Comparison of ENCODE assay signal across 8 cellular contexts in genomic region chr19:6279620-6279930, GRCh38.
DNase-seq lines count a peak whose midpoint lies in the region; ATAC-seq and TF ChIP-seq lines count a peak whose summit lies in the region.

No MANE protein-coding gene starts in this region.

- H3K36me3 Mint-ChIP-seq in T-helper 2 cell treated with Interferon-gamma antibody and Interleukin-4, amounts not matched to agents 5 μg/mL and 100 μg/mL, for 36 hours (ENCODE audit: low read depth): peaks cover 5% of the 10 kb centered on the region

- H3K9me3 ChIP-seq in mucosa of rectum (ENCODE audit: control insufficient read depth in 2 of 2, low read length in 2 of 2): no peaks in the 10 kb centered on the region

- peak overlapping the region in 1 of 2 donors; percentile 70 for H3K9ac ChIP-seq in mucosa of rectum (ENCODE audit: low read depth in 1 of 2, low read length in 2 of 2)

- no peaks in the 10 kb centered on the region for H3K9me3 Mint-ChIP-seq in T-helper 2 cell treated with Interferon-gamma antibody and Interleukin-4, amounts not matched to agents 5 μg/mL and 100 μg/mL, for 36 hours

- H3K4me3 Mint-ChIP-seq in T-helper 2 cell treated with Interferon-gamma antibody and Interleukin-4, amounts not matched to agents 5 μg/mL and 100 μg/mL, for 36 hours: no peak overlapping the region

- peaks cover 17% of the 10 kb centered on the region in 2 donors for H3K4me1 ChIP-seq in mucosa of rectum (ENCODE audit: control insufficient read depth in 2 of 2, insufficient read depth in 2 of 2, low read length in 2 of 2)

- peaks cover 3% of the 10 kb centered on the region for H3K27me3 Mint-ChIP-seq in T-helper 2 cell treated with Interferon-gamma antibody and Interleukin-4, amounts not matched to agents 5 μg/mL and 100 μg/mL, for 36 hours (ENCODE audit: low read depth)

- no peak for TF ChIP-seq CTCF in astrocyte of the cerebellum (IDR thresholded peaks at IDR 0.05; ENCODE audit: low read depth, low read length, missing control alignments)

- no peaks in the 10 kb centered on the region for H3K36me3 ChIP-seq in mucosa of rectum (ENCODE audit: control insufficient read depth in 2 of 2, insufficient read depth in 2 of 2, low read length in 2 of 2)

- peaks cover 21% of the 10 kb centered on the region for H3K4me1 Mint-ChIP-seq in T-helper 2 cell treated with Interferon-gamma antibody and Interleukin-4, amounts not matched to agents 5 μg/mL and 100 μg/mL, for 36 hours (ENCODE audit: low read depth)

- ATAC-seq in GM19351 (IDR thresholded peaks at IDR 0.05; ENCODE audit: unreplicated experiment) (peak; percentile 37), HG03066 (IDR thresholded peaks at IDR 0.05; ENCODE audit: low read depth, unreplicated experiment) (peak; percentile 34)

- no peak overlapping the region for H3K27ac Mint-ChIP-seq in T-helper 2 cell treated with Interferon-gamma antibody and Interleukin-4, amounts not matched to agents 5 μg/mL and 100 μg/mL, for 36 hours

- no peak for DNase-seq in astrocyte of the cerebellum (ENCODE audit: low read depth)
- DNase-seq in T-helper 2 cell treated with Interferon-gamma antibody and Interleukin-4, amounts not matched to agents 5 μg/mL and 100 μg/mL, for 36 hours (ENCODE audit: low spot score): no peak
- no peak for DNase-seq in GM19240 (ENCODE audit: insufficient read length, low spot score)
- DNase-seq in superior temporal gyrus (ENCODE audit: extremely low spot score): no peak
- no peak for DNase-seq in activated CD8-positive, alpha-beta memory T cell treated with anti-CD3 and anti-CD28 coated beads for 24 hours

- no peaks in the 10 kb centered on the region for H3K27me3 ChIP-seq in mucosa of rectum (ENCODE audit: control insufficient read depth in 2 of 2, insufficient read depth in 2 of 2, low read length in 2 of 2)

- in situ Hi-C loops in astrocyte of the cerebellum (cut with HindIII; ENCODE audit: low sequenced_read_pairs): loop anchor here (5.0 kb wide), 1 partner anchor 42 kb away; no protein-coding TSS in a partner anchor

- peak overlapping the region; percentile 93 for H3K4me3 ChIP-seq in astrocyte of the cerebellum (ENCODE audit: low read depth, low read length)
- peak overlapping the region; percentile 75 for H3K4me3 ChIP-seq in mucosa of rectum (ENCODE audit: low read length in 2 of 2)

- H3K27ac ChIP-seq in mucosa of rectum (ENCODE audit: low read depth in 2 of 2, low read length in 2 of 2): peak overlapping the region; percentile 5 to 37
